ENCODE assay signal across 8 cellular contexts in genomic region chr20:32585011-32585518, GRCh38. TPM values are rescaled to one million over a fixed set of nuclear protein-coding genes. Genes with fewer than 3 reads are reported as not detected.
DNase-seq lines count a peak whose midpoint lies in the region; ATAC-seq and TF ChIP-seq lines count a peak whose summit lies in the region.

Gene NOL4L (minus strand): TSS chr20:32585333. CDS start chr20:32584890, 443 bp downstream.

- H3K27ac ChIP-seq in SU-DHL-6 (ENCODE audit: low read depth, low read length) (no peak within 1 kb of the TSS), hepatocyte (peak within 1 kb of the TSS; percentile 84)

- H3K9me3 ChIP-seq in SU-DHL-6 (ENCODE audit: insufficient read depth, low read length) (no peaks in the 10 kb centered on the region), hepatocyte (ENCODE audit: low read depth) (no peaks in the 10 kb centered on the region)

- H2AFZ ChIP-seq in SU-DHL-6 (ENCODE audit: low read depth, low read length, severe bottlenecking), result no peak within 1 kb of the TSS
- peak within 1 kb of the TSS; percentile 89 for H2AFZ ChIP-seq in hepatocyte

- peak within 1 kb of the TSS; percentile 55 for H3K4me3 ChIP-seq in AG10803 (ENCODE audit: low read length)
- H3K4me3 ChIP-seq in SU-DHL-6 (ENCODE audit: insufficient read depth, low read length, poor library complexity, severe bottlenecking), result peak within 1 kb of the TSS; percentile 57
- H3K4me3 ChIP-seq in hepatocyte, result peak within 1 kb of the TSS; percentile 96

- H3K9ac ChIP-seq in SU-DHL-6 (ENCODE audit: low read length), result peak within 1 kb of the TSS; percentile 38

- H4K20me1 ChIP-seq in SU-DHL-6 (ENCODE audit: low read depth, low read length) (no peaks in the 10 kb centered on the region), hepatocyte (ENCODE audit: insufficient read depth, poor library complexity, severe bottlenecking) (no peaks in the 10 kb centered on the region)

- H3K9me2 ChIP-seq in SU-DHL-6 (replicated peaks; ENCODE audit: insufficient read depth, low read length), result no peaks in the 10 kb centered on the region
- no peaks in the 10 kb centered on the region for H3K9me2 ChIP-seq in hepatocyte (replicated peaks; ENCODE audit: insufficient read depth)

- intact Hi-C loops in sciatic nerve (cut with DNase I), result loop anchor here (10.0 kb wide), 1 partner anchor 60 kb away; no protein-coding TSS in a partner anchor

- no peak for TF ChIP-seq CTCF in AG10803 (conservative IDR thresholded peaks at IDR 0.05; ENCODE audit: low read length)
- TF ChIP-seq CTCF in SU-DHL-6 (IDR thresholded peaks at IDR 0.05; ENCODE audit: insufficient read depth, low read length, poor library complexity, severe bottlenecking), result no peak
- no peak for TF ChIP-seq CTCF in hepatocyte (IDR thresholded peaks at IDR 0.05; ENCODE audit: poor library complexity)

- peaks cover 35% of the 10 kb centered on the region for H3K4me1 ChIP-seq in hepatocyte (ENCODE audit: insufficient read depth)

- H3K27me3 ChIP-seq in SU-DHL-6 (ENCODE audit: low read length) (no peaks in the 10 kb centered on the region), hepatocyte (peaks cover 40% of the 10 kb centered on the region)

- H3F3A ChIP-seq in SU-DHL-6 (ENCODE audit: insufficient read depth), result no peaks in the 10 kb centered on the region

- WGBS in hepatocyte (ENCODE audit: low lambda C conversion rate, missing lambda C conversion rate), result 1% methylated on average over 24 of the region's 72 CpGs

- ATAC-seq in HG02642 (IDR thresholded peaks at IDR 0.05; ENCODE audit: poor library complexity, unreplicated experiment), result peak; percentile 24
- ATAC-seq in sciatic nerve, result no peak
- ATAC-seq in GM21737 (IDR thresholded peaks at IDR 0.05; ENCODE audit: unreplicated experiment), result no peak

- DNase-seq in AG10803 (ENCODE audit: low read depth), result peak; percentile 14
- peak; percentile 66 for DNase-seq in astrocyte of the hippocampus (ENCODE audit: low read depth, low spot score)
- peak; percentile 78 for DNase-seq in hepatocyte (ENCODE audit: low spot score)
- DNase-seq in sciatic nerve (ENCODE audit: low spot score), result no peak
- no peak for DNase-seq in dedifferentiated amniotic fluid mesenchymal stem cell (ENCODE audit: extremely low spot score)

- H3K79me2 ChIP-seq in SU-DHL-6 (ENCODE audit: insufficient read depth, low read length), result no peaks in the 10 kb centered on the region
- H3K79me2 ChIP-seq in hepatocyte, result peaks cover 28% of the 10 kb centered on the region

- peak within 1 kb of the TSS; percentile 75 for H3K4me2 ChIP-seq in SU-DHL-6 (ENCODE audit: low read depth, low read length, poor library complexity, severe bottlenecking)
- H3K4me2 ChIP-seq in hepatocyte, result peak within 1 kb of the TSS; percentile 100

- H3K36me3 ChIP-seq in SU-DHL-6 (ENCODE audit: low read length) (no peaks in the 10 kb centered on the region), hepatocyte (replicated peaks; ENCODE audit: insufficient read depth, low read depth) (no peaks in the 10 kb centered on the region)

RNA-seq across cellular contexts. Expression of gene NOL4L, which starts in this region (rescaled TPM):
- 34.3 and 35.6 TPM in 2 replicates for total RNA-seq in hepatocyte
- polyA plus RNA-seq in hepatocyte, result 42.9 and 44.2 TPM in 2 replicates
- 39.4 TPM for total RNA-seq in sciatic nerve

Comparison
In these comparisons a context has a peak if more than half of its experiments do, and no peak if none do; other contexts are left out.
1. DNase-seq: peak in AG10803 (single experiment), astrocyte of the hippocampus (single experiment) and hepatocyte (single experiment); none in sciatic nerve (single experiment) and dedifferentiated amniotic fluid mesenchymal stem cell (single experiment).
2. Peak in every context shown above with its lines, with median percentiles within 50 percentile points of each other: H3K4me3 ChIP-seq.